In the genomic region with DNA sequence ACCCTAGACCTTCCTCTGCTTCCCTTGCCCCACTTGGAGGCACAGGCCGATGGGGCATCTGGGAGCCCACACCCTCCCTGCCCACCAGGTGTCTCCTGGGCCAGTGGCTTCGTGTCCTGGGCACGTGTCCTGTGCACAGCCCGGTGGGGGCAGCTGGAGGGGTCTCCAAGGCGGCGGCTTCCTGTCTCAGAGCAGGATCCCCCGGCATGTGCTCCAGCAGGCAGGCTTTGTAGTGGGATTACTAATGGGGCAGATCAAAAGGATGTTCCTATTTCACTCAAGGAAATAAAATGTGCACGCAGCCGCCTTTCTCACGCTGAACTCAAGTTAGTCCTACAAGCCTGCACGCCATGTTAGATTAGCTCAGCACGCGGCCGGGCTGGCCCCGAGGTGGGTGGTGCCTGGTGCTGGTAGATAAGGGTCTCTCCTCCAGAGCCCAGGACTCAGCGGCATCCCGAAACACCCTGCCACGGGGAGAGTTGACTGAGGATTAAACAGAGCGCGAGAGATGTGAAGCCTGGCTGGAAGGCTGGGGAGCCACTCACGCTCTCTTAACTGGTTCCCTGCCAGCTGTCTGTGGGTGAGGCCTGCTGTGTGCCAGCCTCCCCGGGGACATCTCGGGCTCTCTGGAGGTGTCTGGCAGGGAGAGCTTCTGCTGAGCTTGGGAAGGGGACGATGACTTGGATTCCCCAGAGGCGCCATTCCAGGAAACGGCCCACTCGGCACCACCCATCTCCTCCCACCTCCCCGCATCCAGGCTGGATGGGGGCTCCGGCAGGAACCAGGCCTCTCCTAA, we compare ENCODE assay signal across 9 cellular contexts.
DNase-seq lines count a peak whose midpoint lies in the region; TF ChIP-seq lines count a peak whose summit lies in the region.
"Had no signal": no experiment of that assay in that cellular context is flagged by ENCODE, and none has a peak within 500 bp of the region (broad histone marks: within the 10 kb centered on the region; RNA-seq: fewer than 3 reads in every experiment).

No MANE protein-coding gene starts in this region.

- peaks cover 39% of the 10 kb centered on the region for H3K4me1 Mint-ChIP-seq in nephron
- H3K4me1 Mint-ChIP-seq in activated T-cell treated with anti-CD3 and anti-CD28 coated beads, Interleukin-2, amount 50 U/mL, for 24 hours (ENCODE audit: low read depth), result no peaks in the 10 kb centered on the region

- peaks cover 17% of the 10 kb centered on the region for H3K36me3 Mint-ChIP-seq in nephron (ENCODE audit: low read depth)
- H3K36me3 Mint-ChIP-seq in activated T-cell treated with anti-CD3 and anti-CD28 coated beads, Interleukin-2, amount 50 U/mL, for 24 hours (ENCODE audit: low read depth), result peaks cover 19% of the 10 kb centered on the region

- DNase-seq in AG09309 (ENCODE audit: low read depth) (peak; percentile 16), NCI-H1417 (lab: John Stamatoyannopoulos, UW) (peak; percentile 4 to 85 (median 72)), NCI-H1105 (lab: John Stamatoyannopoulos, UW) (no peak), NOMO-1 treated with DMSO at 0.1 percent for 48 hours (lab: John Stamatoyannopoulos, UW; ENCODE audit: unreplicated experiment) (no peak)
- no peak for DNase-seq in activated CD4-positive, alpha-beta T cell treated with anti-CD3 and anti-CD28 coated beads, Interleukin-2, amount 50 U/mL, for 4 hours
- DNase-seq in activated T-cell treated with anti-CD3 and anti-CD28 coated beads, Interleukin-2, amount 50 U/mL, for 24 hours, result no peak
- DNase-seq: activated T-cell treated with anti-CD3 and anti-CD28 coated beads, Interleukin-2, amount 50 U/mL, for 1 hour had no signal

- peak overlapping the region; percentile 94 to 98 (median 96) for H3K27ac Mint-ChIP-seq in nephron
- H3K27ac Mint-ChIP-seq in activated T-cell treated with anti-CD3 and anti-CD28 coated beads, Interleukin-2, amount 50 U/mL, for 24 hours, result no peak overlapping the region

- peak overlapping the region; percentile 40 to 77 (median 68) for H3K4me3 Mint-ChIP-seq in nephron
- no peak overlapping the region for H3K4me3 Mint-ChIP-seq in activated T-cell treated with anti-CD3 and anti-CD28 coated beads, Interleukin-2, amount 50 U/mL, for 24 hours

- TF ChIP-seq CTCF in AG09309 (IDR thresholded peaks at IDR 0.05; ENCODE audit: control insufficient read depth, insufficient read depth, low read depth, low read length, missing control alignments) (no peak), nephron (IDR thresholded peaks at IDR 0.05; ENCODE audit: unreplicated experiment in 3 of 3) (no peak)

- no peaks in the 10 kb centered on the region for H3K9me3 ChIP-seq in ectodermal cell (ENCODE audit: control insufficient read depth, low read length)

- H3K36me3 ChIP-seq in ectodermal cell (ENCODE audit: control insufficient read depth, insufficient read depth, low read length), result peaks cover 11% of the 10 kb centered on the region

- no peaks in the 10 kb centered on the region for H3K27me3 ChIP-seq in ectodermal cell (ENCODE audit: control insufficient read depth, insufficient read depth, low read length, poor library complexity, severe bottlenecking)

- peak overlapping the region; percentile 53 for H3K27ac ChIP-seq in ectodermal cell (ENCODE audit: insufficient read depth, low read depth, low read length, poor library complexity, severe bottlenecking)

- H3K9me3 Mint-ChIP-seq in nephron, result no peaks in the 10 kb centered on the region
- H3K9me3 Mint-ChIP-seq in activated T-cell treated with anti-CD3 and anti-CD28 coated beads, Interleukin-2, amount 50 U/mL, for 24 hours, result no peaks in the 10 kb centered on the region

- H3K4me3 ChIP-seq in AG09309 (ENCODE audit: control insufficient read depth, low read depth, low read length) (no peak overlapping the region), ectodermal cell (ENCODE audit: insufficient read depth, low read depth, low read length) (no peak overlapping the region)

- 72 to 80% methylated on average over 29 of the region's 29 CpGs for WGBS in ectodermal cell, 2 experiments

- peaks cover 50% of the 10 kb centered on the region for H3K4me1 ChIP-seq in ectodermal cell (ENCODE audit: control insufficient read depth, insufficient read depth, low read length)

- H3K27me3 Mint-ChIP-seq in nephron (ENCODE audit: low read depth), result no peaks in the 10 kb centered on the region
- H3K27me3 Mint-ChIP-seq in activated T-cell treated with anti-CD3 and anti-CD28 coated beads, Interleukin-2, amount 50 U/mL, for 24 hours, result no peaks in the 10 kb centered on the region

Comparison
In these comparisons a context has a peak if more than half of its experiments do, and no peak if none do; other contexts are left out.
1. DNase-seq: peak in AG09309 (single experiment) and NCI-H1417 (3 of 3); none in activated CD4-positive, alpha-beta T cell treated with anti-CD3 and anti-CD28 coated beads, Interleukin-2, amount 50 U/mL, for 4 hours (0 of 2), activated T-cell treated with anti-CD3 and anti-CD28 coated beads, Interleukin-2, amount 50 U/mL, for 24 hours (single experiment), NCI-H1105 (single experiment) and NOMO-1 treated with DMSO at 0.1 percent for 48 hours (single experiment).